Comparison of ENCODE assay signal across 16 cellular contexts in the genomic region with DNA sequence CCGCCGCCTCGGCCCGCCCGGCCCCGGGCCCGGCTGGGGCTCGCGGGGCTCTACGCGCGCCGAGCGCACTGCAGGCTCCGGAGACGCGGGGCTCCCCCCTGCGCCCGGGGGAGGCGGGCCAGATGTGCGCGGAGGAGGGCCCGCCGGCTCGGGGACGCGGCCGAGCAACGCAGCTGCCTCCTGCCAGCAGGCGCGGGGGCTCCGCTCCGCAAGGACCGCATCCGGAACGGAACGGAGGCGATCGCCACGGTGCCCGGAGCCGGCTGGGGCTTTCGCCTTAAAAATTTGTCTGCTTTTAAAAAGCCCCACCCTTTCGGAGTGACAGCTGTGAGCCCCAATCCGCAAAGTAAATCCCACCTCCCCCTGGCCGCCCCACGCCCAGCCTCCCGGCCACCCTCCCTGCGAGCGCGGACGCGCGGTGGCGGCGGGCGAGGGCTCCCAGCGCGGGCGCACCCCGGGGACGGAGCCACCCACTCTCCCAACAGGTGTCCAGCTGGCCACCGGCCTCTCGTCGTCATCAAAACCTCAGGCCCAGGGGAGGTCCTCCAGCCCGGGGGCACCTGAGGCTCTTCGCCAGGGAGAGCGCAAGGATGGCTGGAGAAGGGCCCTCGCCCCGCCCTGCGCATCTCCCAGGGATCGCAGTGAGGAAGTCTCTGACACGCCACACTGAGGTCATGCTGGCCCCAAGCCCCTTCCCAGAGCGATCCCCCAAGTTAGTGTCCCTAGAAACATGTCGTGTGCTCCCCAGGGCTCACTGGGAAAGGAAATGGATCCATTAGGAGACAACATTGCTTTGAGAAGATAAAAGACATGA. TPM values are rescaled to one million over a fixed set of nuclear protein-coding genes. Genes with fewer than 3 reads are reported as not detected.
A peak's percentile ranks its signal among the peaks of the same experiment; 100 is the strongest.
DNase-seq lines count a peak whose midpoint lies in the region; ATAC-seq and TF ChIP-seq lines count a peak whose summit lies in the region.
"Had no signal": no experiment of that assay in that cellular context is flagged by ENCODE, and none has a peak within 500 bp of the region (broad histone marks: within the 10 kb centered on the region; RNA-seq: fewer than 3 reads in every experiment).

A gene (minus strand): TSS at position 70 of the 814 bp plus-strand sequence.

- H3K36me3 ChIP-seq in KOPT-K1 (ENCODE audit: insufficient read depth, low read length) (no peaks in the 10 kb centered on the region), skeletal muscle satellite cell (ENCODE audit: insufficient read depth, low read length) (no peaks in the 10 kb centered on the region)

- no peak for ATAC-seq in GM21381 (IDR thresholded peaks at IDR 0.05; ENCODE audit: unreplicated experiment)
- ATAC-seq in Right ventricle myocardium inferior, result no peak

- DNase-seq in astrocyte of the hippocampus (ENCODE audit: low read depth, low spot score), result peak; percentile 73
- DNase-seq in iPS-NIHi11 (ENCODE audit: low spot score), result peak; percentile 68
- no peak for DNase-seq in GM10266 (ENCODE audit: extremely low spot score)
- no peak for DNase-seq in Right ventricle myocardium inferior (ENCODE audit: missing footprints)
- DNase-seq: activated CD4-positive, alpha-beta T cell treated with anti-CD3 and anti-CD28 coated beads, Interleukin-2, amount 50 U/mL, for 48 hours; CD4-positive, alpha-beta T cell; NCI-H2029; PC-9 had no signal

- H3K4me3 ChIP-seq in skeletal muscle satellite cell (ENCODE audit: low read length), result peak within 1 kb of the TSS; percentile 64
- H3K4me3 ChIP-seq: PC-9 had no signal

- H3K4me1 ChIP-seq in skeletal muscle satellite cell (ENCODE audit: control insufficient read depth, insufficient read depth, low read length), result peaks cover 13% of the 10 kb centered on the region

- H3K4me2 ChIP-seq in skeletal muscle satellite cell (ENCODE audit: low read length), result peak within 1 kb of the TSS; percentile 70
- H3K4me2 ChIP-seq: PC-9 had no signal

- peak within 1 kb of the TSS; percentile 28 for H3K27ac ChIP-seq in KOPT-K1 (ENCODE audit: low read depth, low read length, poor library complexity, severe bottlenecking)
- H3K27ac ChIP-seq: PC-9 had no signal

- intact Hi-C loops in Right ventricle myocardium inferior (cut with DNase I), result no loop called here

- no peaks in the 10 kb centered on the region for H3K9me3 ChIP-seq in KOPT-K1 (ENCODE audit: insufficient read depth, low read length, poor library complexity, severe bottlenecking)
- H3K9me3 ChIP-seq in skeletal muscle satellite cell (replicated peaks; ENCODE audit: low read length), result no peaks in the 10 kb centered on the region

- peak within 1 kb of the TSS; percentile 70 for H3K9ac ChIP-seq in skeletal muscle satellite cell (ENCODE audit: low read depth, low read length)

- TF ChIP-seq CTCF in GM10266 (IDR thresholded peaks at IDR 0.05; ENCODE audit: control insufficient read depth, insufficient read depth, low read depth, missing control alignments), result no peak

- no peaks in the 10 kb centered on the region for H3K27me3 ChIP-seq in skeletal muscle satellite cell (ENCODE audit: control insufficient read depth, insufficient read depth, low read length)

RNA-seq across cellular contexts. Expression of the gene that starts here (rescaled TPM):
- under 0.01 TPM in 1 of 2 replicates, not detected in the other for total RNA-seq in skeletal muscle satellite cell (2012; rRNA removed)
- not detected for total RNA-seq in Right ventricle myocardium inferior
- total RNA-seq: activated T-helper 2 cell treated with anti-CD3 and anti-CD28 coated beads, Interferon-gamma antibody, Interleukin-2, Interleukin-4, amounts not matched to agents 10 μg/mL and 5 μg/mL and 100 μg/mL, durations not matched to agents 14 hours and 24 hours and 36 hours; cardiac septum; CD4-positive, alpha-beta T cell; LHCN-M2; myocyte; PC-9; T-helper 1 cell treated with Interleukin-12 subunit alpha and Interleukin-12 subunit beta and Interleukin-4 antibody, amounts not matched to agents 30 ng/mL and 1 ng/mL, for 36 hours had no signal

Comparison
In these comparisons a context has a peak if more than half of its experiments do, and no peak if none do; other contexts are left out.
1. DNase-seq: peak in astrocyte of the hippocampus (single experiment) and iPS-NIHi11 (single experiment); none in GM10266 (single experiment) and Right ventricle myocardium inferior (single experiment).